In the genomic region with DNA sequence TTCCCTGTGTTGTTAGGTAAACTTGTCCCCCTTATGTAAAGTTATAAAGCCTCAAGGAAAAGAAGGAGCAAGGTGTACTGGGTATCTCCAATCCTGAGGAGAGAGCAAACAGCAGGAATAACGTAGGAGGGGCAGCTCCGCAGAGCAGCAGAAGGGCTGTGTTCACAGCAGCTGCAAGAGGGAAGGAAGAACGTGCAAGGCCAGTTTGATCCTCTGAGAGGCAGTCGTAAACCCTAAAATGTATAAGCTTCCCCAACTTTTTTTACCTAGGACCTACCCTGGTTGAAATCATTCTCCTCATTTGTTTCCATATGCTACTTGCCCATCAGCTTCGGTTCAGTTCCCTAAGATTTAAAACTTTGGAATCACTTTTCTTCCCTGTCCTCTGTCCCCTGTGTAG, we compare ENCODE assay signal across 35 cellular contexts.
"Had no signal": no experiment of that assay in that cellular context is flagged by ENCODE, and none has a peak within 500 bp of the region (broad histone marks: within the 10 kb centered on the region; RNA-seq: fewer than 3 reads in every experiment).

No MANE protein-coding gene starts in this region.

- H3K4me1 Mint-ChIP-seq: activated naive CD8-positive, alpha-beta T cell treated with anti-CD3 and anti-CD28 coated beads for 36 hours had no signal

- H3K4me1 ChIP-seq: breast epithelium had no signal

- H3K27me3 ChIP-seq: adrenal gland, body of pancreas, brain microvascular endothelial cell, breast epithelium had no signal

- FAIRE-seq: astrocyte, colon, TTC549 had no signal

- H3K36me3 ChIP-seq: brain microvascular endothelial cell, breast epithelium had no signal

- H3K27me3 Mint-ChIP-seq: activated naive CD8-positive, alpha-beta T cell treated with anti-CD3 and anti-CD28 coated beads for 36 hours had no signal

- H3K4me3 Mint-ChIP-seq: activated B cell treated with CpG ODN at 0.5 μM for 24 hours; activated CD4-positive, alpha-beta memory T cell treated with anti-CD3 and anti-CD28 coated beads for 36 hours; activated CD4-positive, alpha-beta T cell treated with anti-CD3 and anti-CD28 coated beads, Interleukin-2, amount 10 ng/mL, durations not matched to agents 24 days and 14 days; activated CD8-positive, alpha-beta T cell treated with anti-CD3 and anti-CD28 coated beads for 36 hours; activated naive CD4-positive, alpha-beta T cell treated with anti-CD3 and anti-CD28 coated beads for 36 hours; activated naive CD8-positive, alpha-beta T cell treated with anti-CD3 and anti-CD28 coated beads for 36 hours; activated T-cell treated with anti-CD3 and anti-CD28 coated beads, Interleukin-2, amount 50 U/mL, for 4 hours; activated T-cell treated with anti-CD3 and anti-CD28 coated beads, Interleukin-2, amount 50 U/mL, for 72 hours; activated T-helper 1 cell treated with anti-CD3 and anti-CD28 coated beads, Interleukin-12 subunit alpha, Interleukin-12 subunit beta, Interleukin-2, Interleukin-4 antibody, amounts not matched to agents 30 ng/mL and 10 ng/mL and 1 ng/mL, durations not matched to agents 14 hours and 24 hours and 36 hours; activated T-helper 17 cell treated with anti-CD3 and anti-CD28 coated beads, Interleukin-2, amount 50 U/mL, for 72 hours; T-helper 2 cell treated with Interferon-gamma antibody and Interleukin-4, amounts not matched to agents 5 μg/mL and 100 μg/mL, for 36 hours had no signal

- H3K36me3 Mint-ChIP-seq: activated CD4-positive, alpha-beta memory T cell treated with anti-CD3 and anti-CD28 coated beads for 36 hours; activated naive CD4-positive, alpha-beta T cell treated with anti-CD3 and anti-CD28 coated beads, Interleukin-2, amount 50 U/mL, for 72 hours; activated naive CD8-positive, alpha-beta T cell treated with anti-CD3 and anti-CD28 coated beads for 36 hours had no signal

- H3K9me3 Mint-ChIP-seq: activated B cell treated with CpG ODN at 0.5 μM for 24 hours; activated CD4-positive, alpha-beta memory T cell treated with anti-CD3 and anti-CD28 coated beads for 36 hours; activated CD4-positive, alpha-beta T cell treated with anti-CD3 and anti-CD28 coated beads, Interleukin-2, amount 10 ng/mL, durations not matched to agents 24 days and 14 days; activated CD8-positive, alpha-beta T cell treated with anti-CD3 and anti-CD28 coated beads for 36 hours; activated naive CD4-positive, alpha-beta T cell treated with anti-CD3 and anti-CD28 coated beads for 36 hours; activated naive CD4-positive, alpha-beta T cell treated with anti-CD3 and anti-CD28 coated beads, Interleukin-2, amount 50 U/mL, for 72 hours; activated naive CD8-positive, alpha-beta T cell treated with anti-CD3 and anti-CD28 coated beads for 36 hours; activated T-cell treated with anti-CD3 and anti-CD28 coated beads, Interleukin-2, amount 50 U/mL, for 4 hours; activated T-cell treated with anti-CD3 and anti-CD28 coated beads, Interleukin-2, amount 50 U/mL, for 72 hours; activated T-helper 1 cell treated with anti-CD3 and anti-CD28 coated beads, Interleukin-12 subunit alpha, Interleukin-12 subunit beta, Interleukin-2, Interleukin-4 antibody, amounts not matched to agents 30 ng/mL and 10 ng/mL and 1 ng/mL, durations not matched to agents 14 hours and 24 hours and 36 hours; activated T-helper 17 cell treated with anti-CD3 and anti-CD28 coated beads, Interleukin-2, amount 50 U/mL, for 72 hours; T-helper 2 cell treated with Interferon-gamma antibody and Interleukin-4, amounts not matched to agents 5 μg/mL and 100 μg/mL, for 36 hours had no signal

- H3K9me3 ChIP-seq: adrenal gland, body of pancreas, breast epithelium had no signal

- H3K4me3 ChIP-seq: adrenal gland, body of pancreas, breast epithelium had no signal

- DNase-seq: activated B cell treated with CpG ODN at 0.5 μM for 24 hours; activated CD4-positive, alpha-beta memory T cell treated with anti-CD3 and anti-CD28 coated beads for 36 hours; activated CD4-positive, alpha-beta T cell treated with anti-CD3 and anti-CD28 coated beads for 4 hours; activated CD4-positive, alpha-beta T cell treated with anti-CD3 and anti-CD28 coated beads, Interleukin-2, amount 10 ng/mL, durations not matched to agents 24 days and 14 days; activated CD4-positive, alpha-beta T cell treated with anti-CD3 and anti-CD28 coated beads, Interleukin-2, amount 50 U/mL, for 1 hour; activated CD4-positive, alpha-beta T cell treated with anti-CD3 and anti-CD28 coated beads, Interleukin-2, amount 50 U/mL, for 4 hours; activated CD4-positive, CD25-positive, alpha-beta regulatory T cell treated with anti-CD3 and anti-CD28 coated beads, Interleukin-2, amount 50 U/mL, for 72 hours; activated CD8-positive, alpha-beta memory T cell treated with anti-CD3 and anti-CD28 coated beads, Interleukin-2, amount 50 U/mL, for 4 hours; activated CD8-positive, alpha-beta T cell treated with anti-CD3 and anti-CD28 coated beads for 36 hours; activated effector memory CD4-positive, alpha-beta T cell treated with anti-CD3 and anti-CD28 coated beads, Interleukin-2, amount 50 U/mL, for 16 hours; activated gamma-delta T cell treated with Interleukin-2 at 50 U/mL for 16 hours; activated naive CD4-positive, alpha-beta T cell; activated naive CD4-positive, alpha-beta T cell treated with anti-CD3 and anti-CD28 coated beads for 36 hours; activated naive CD4-positive, alpha-beta T cell treated with anti-CD3 and anti-CD28 coated beads, Interleukin-2, amount 50 U/mL, for 16 hours; activated naive CD8-positive, alpha-beta T cell treated with anti-CD3 and anti-CD28 coated beads for 36 hours; activated T-cell treated with anti-CD3 and anti-CD28 coated beads for 4 hours; activated T-cell treated with anti-CD3 and anti-CD28 coated beads, Interleukin-2, amount 50 U/mL, for 1 hour; activated T-cell treated with anti-CD3 and anti-CD28 coated beads, Interleukin-2, amount 50 U/mL, for 4 hours; activated T-cell treated with anti-CD3 and anti-CD28 coated beads, Interleukin-2, amount 50 U/mL, for 72 hours; adrenal gland; amniotic stem cell; aorta; body of pancreas; brain microvascular endothelial cell; central memory CD4-positive, alpha-beta T cell; T-helper 9 cell had no signal

- H3K27ac ChIP-seq: adrenal gland, body of pancreas, brain microvascular endothelial cell, breast epithelium, VCaP had no signal

- ATAC-seq: activated CD8-positive, alpha-beta T cell treated with anti-CD3 and anti-CD28 coated beads for 36 hours; activated naive CD4-positive, alpha-beta T cell treated with anti-CD3 and anti-CD28 coated beads, Interleukin-2, amount 50 U/mL, for 72 hours; activated T-cell treated with anti-CD3 and anti-CD28 coated beads, Interleukin-2, amount 50 U/mL, for 4 hours; activated T-cell treated with anti-CD3 and anti-CD28 coated beads, Interleukin-2, amount 50 U/mL, for 72 hours; activated T-helper 17 cell treated with anti-CD3 and anti-CD28 coated beads, Interleukin-2, amount 50 U/mL, for 72 hours; body of pancreas had no signal

- H3K27ac Mint-ChIP-seq: activated B cell treated with CpG ODN at 0.5 μM for 24 hours; activated CD4-positive, alpha-beta memory T cell treated with anti-CD3 and anti-CD28 coated beads for 36 hours; activated CD4-positive, alpha-beta T cell treated with anti-CD3 and anti-CD28 coated beads, Interleukin-2, amount 10 ng/mL, durations not matched to agents 24 days and 14 days; activated CD8-positive, alpha-beta T cell treated with anti-CD3 and anti-CD28 coated beads for 36 hours; activated naive CD4-positive, alpha-beta T cell treated with anti-CD3 and anti-CD28 coated beads for 36 hours; activated naive CD4-positive, alpha-beta T cell treated with anti-CD3 and anti-CD28 coated beads, Interleukin-2, amount 50 U/mL, for 72 hours; activated naive CD8-positive, alpha-beta T cell treated with anti-CD3 and anti-CD28 coated beads for 36 hours; activated T-cell treated with anti-CD3 and anti-CD28 coated beads, Interleukin-2, amount 50 U/mL, for 72 hours; activated T-helper 1 cell treated with anti-CD3 and anti-CD28 coated beads, Interleukin-12 subunit alpha, Interleukin-12 subunit beta, Interleukin-2, Interleukin-4 antibody, amounts not matched to agents 30 ng/mL and 10 ng/mL and 1 ng/mL, durations not matched to agents 14 hours and 24 hours and 36 hours; activated T-helper 17 cell treated with anti-CD3 and anti-CD28 coated beads, Interleukin-2, amount 50 U/mL, for 72 hours; T-helper 2 cell treated with Interferon-gamma antibody and Interleukin-4, amounts not matched to agents 5 μg/mL and 100 μg/mL, for 36 hours had no signal
